Comparison of ENCODE assay signal across 8 cellular contexts in genomic region chr1:198788561-198789064, GRCh38.
DNase-seq lines count a peak whose midpoint lies in the region; ATAC-seq and TF ChIP-seq lines count a peak whose summit lies in the region.

No MANE protein-coding gene starts in this region.

- peak; percentile 91 for ATAC-seq in GM18909 (IDR thresholded peaks at IDR 0.05; ENCODE audit: poor library complexity, unreplicated experiment)
- ATAC-seq in HG03139 (IDR thresholded peaks at IDR 0.05; ENCODE audit: unreplicated experiment) = peak; percentile 68
- ATAC-seq in GM19035 (IDR thresholded peaks at IDR 0.05; ENCODE audit: unreplicated experiment) = no peak

- H3K27me3 ChIP-seq in SU-DHL-6 (ENCODE audit: low read length) = no peaks in the 10 kb centered on the region
- H3K27me3 ChIP-seq in kidney epithelial cell (ENCODE audit: control insufficient read depth, insufficient read depth, low read length) = no peaks in the 10 kb centered on the region

- H3K9ac ChIP-seq in SU-DHL-6 (ENCODE audit: low read length) = no peak overlapping the region

- TF ChIP-seq CTCF in C4-2B (conservative IDR thresholded peaks at IDR 0.05) (peak; percentile 27), SU-DHL-6 (IDR thresholded peaks at IDR 0.05; ENCODE audit: insufficient read depth, low read length, poor library complexity, severe bottlenecking) (peak; percentile 54), kidney epithelial cell (IDR thresholded peaks at IDR 0.05; ENCODE audit: insufficient read depth, low read length, poor library complexity, severe bottlenecking) (peak; percentile 21)

- H3K79me2 ChIP-seq in SU-DHL-6 (ENCODE audit: insufficient read depth, low read length) = no peaks in the 10 kb centered on the region

- no peak for DNase-seq in kidney epithelial cell (ENCODE audit: low read depth)
- DNase-seq in COLO829 (ENCODE audit: low spot score) = no peak
- no peak for DNase-seq in NOMO-1 treated with dmso at 0.1 percent for 144 hours (lab: John Stamatoyannopoulos, UW; ENCODE audit: unreplicated experiment)

- no peak overlapping the region for H3K27ac ChIP-seq in C4-2B
- H3K27ac ChIP-seq in SU-DHL-6 (ENCODE audit: low read depth, low read length) = no peak overlapping the region

- H3K36me3 ChIP-seq in SU-DHL-6 (ENCODE audit: low read length) (no peaks in the 10 kb centered on the region), kidney epithelial cell (ENCODE audit: control insufficient read depth, insufficient read depth, low read length) (no peaks in the 10 kb centered on the region)

- peak overlapping the region; percentile 8 for H2AFZ ChIP-seq in SU-DHL-6 (ENCODE audit: low read depth, low read length, severe bottlenecking)

- H3F3A ChIP-seq in SU-DHL-6 (ENCODE audit: insufficient read depth) = no peaks in the 10 kb centered on the region

- H3K4me3 ChIP-seq in SU-DHL-6 (ENCODE audit: insufficient read depth, low read length, poor library complexity, severe bottlenecking) (no peak overlapping the region), kidney epithelial cell (ENCODE audit: low read depth, low read length) (no peak overlapping the region)

- H3K9me2 ChIP-seq in SU-DHL-6 (replicated peaks; ENCODE audit: insufficient read depth, low read length) = no peaks in the 10 kb centered on the region

- no peaks in the 10 kb centered on the region for H4K20me1 ChIP-seq in SU-DHL-6 (ENCODE audit: low read depth, low read length)

- no peaks in the 10 kb centered on the region for H3K9me3 ChIP-seq in SU-DHL-6 (ENCODE audit: insufficient read depth, low read length)

- H3K4me2 ChIP-seq in SU-DHL-6 (ENCODE audit: low read depth, low read length, poor library complexity, severe bottlenecking) = no peak overlapping the region
